In the genomic region with DNA sequence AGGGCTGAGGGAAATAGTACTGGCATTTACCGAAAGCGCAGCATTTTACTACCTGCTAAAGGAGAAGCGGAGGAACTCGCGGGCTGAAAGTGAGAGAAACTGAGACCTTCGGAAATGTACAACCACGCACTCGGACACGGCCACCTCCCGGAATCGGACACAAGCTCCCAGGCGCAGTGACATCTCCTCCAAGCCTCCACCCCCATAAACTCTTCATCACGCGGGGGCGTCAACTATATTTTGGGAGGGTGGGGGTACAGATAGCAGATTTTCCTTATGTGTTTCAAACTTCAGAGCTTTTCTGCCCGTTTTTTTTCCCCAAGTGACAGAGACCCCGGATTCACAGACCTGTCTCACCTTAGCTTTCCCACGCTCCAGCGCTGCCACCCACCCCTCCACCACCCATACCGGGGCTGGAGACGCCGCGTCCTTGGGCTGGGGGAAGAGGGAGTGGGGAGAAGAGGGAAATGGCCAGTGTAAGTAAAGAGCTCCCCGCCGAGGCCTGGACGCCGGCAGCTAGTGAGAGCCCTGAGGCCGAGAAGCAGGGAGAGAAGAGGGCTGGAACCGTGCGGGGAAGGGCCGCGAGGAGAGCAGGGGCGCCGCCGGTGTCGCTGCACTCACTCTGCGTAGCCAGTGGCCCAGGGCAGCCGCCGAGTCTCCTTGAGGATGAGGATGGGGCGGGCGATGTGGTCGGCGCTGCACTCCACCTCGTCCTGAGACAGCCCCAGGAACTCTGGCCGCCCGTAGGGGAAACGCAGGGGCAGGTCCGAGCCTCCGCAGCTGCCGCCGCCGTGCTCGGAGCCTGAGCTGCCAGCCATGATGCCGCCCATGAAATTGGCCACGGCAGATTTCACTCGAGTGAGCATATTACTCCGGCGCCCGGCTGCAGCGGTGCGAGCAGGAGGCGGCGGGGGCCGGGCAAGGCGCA, we compare ENCODE assay signal across 8 cellular contexts. TPM values are rescaled to one million over a fixed set of nuclear protein-coding genes. Genes with fewer than 3 reads are reported as not detected.
DNase-seq lines count a peak whose midpoint lies in the region; ATAC-seq and TF ChIP-seq lines count a peak whose summit lies in the region.

No MANE protein-coding gene starts in this region.

- H3K9me3 ChIP-seq in BE2C (no peaks in the 10 kb centered on the region), iPS-15b (ENCODE audit: control insufficient read depth, insufficient read depth, low read length) (no peaks in the 10 kb centered on the region), gastrocnemius medialis (no peaks in the 10 kb centered on the region)

- no peak for TF ChIP-seq POLR2A in gastrocnemius medialis (IDR thresholded peaks at IDR 0.05)

- ATAC-seq in GM18499 (IDR thresholded peaks at IDR 0.05; ENCODE audit: insufficient read depth, unreplicated experiment): peak; percentile 25
- ATAC-seq in HG02943 (IDR thresholded peaks at IDR 0.05; ENCODE audit: low read depth, unreplicated experiment): peak; percentile 48
- peak; percentile 56 to 62 for ATAC-seq in gastrocnemius medialis

- H3K4me3 ChIP-seq in BE2C (ENCODE audit: low read depth, low read length) (peak overlapping the region; percentile 59), astrocyte of the spinal cord (ENCODE audit: low read depth, low read length) (peak overlapping the region; percentile 59), iPS-15b (ENCODE audit: low read depth, low read length) (peak overlapping the region; percentile 90), gastrocnemius medialis (peak overlapping the region; percentile 64 to 92 (median 72))

- TF ChIP-seq CTCF in BE2C (IDR thresholded peaks at IDR 0.05; ENCODE audit: low read depth, low read length) (no peak), astrocyte of the spinal cord (IDR thresholded peaks at IDR 0.05; ENCODE audit: low read depth, low read length) (no peak), gastrocnemius medialis (IDR thresholded peaks at IDR 0.05 in 4 of 5, conservative IDR thresholded peaks at IDR 0.05 in 1 of 5) (no peak)

- peak overlapping the region; percentile 27 to 87 (median 66) for H3K27ac ChIP-seq in gastrocnemius medialis

- H3K27me3 ChIP-seq in BE2C (peaks cover 38% of the 10 kb centered on the region), iPS-15b (ENCODE audit: control insufficient read depth, insufficient read depth, low read length) (no peaks in the 10 kb centered on the region), gastrocnemius medialis (no peaks in the 10 kb centered on the region)

- H3K4me1 ChIP-seq in BE2C: no peaks in the 10 kb centered on the region
- H3K4me1 ChIP-seq in iPS-15b (ENCODE audit: control insufficient read depth, insufficient read depth, low read length): peaks cover 25% of the 10 kb centered on the region
- H3K4me1 ChIP-seq in gastrocnemius medialis: peaks cover 5 to 13% of the 10 kb centered on the region in 2 donors

- no peaks in the 10 kb centered on the region for H3K36me3 ChIP-seq in BE2C
- H3K36me3 ChIP-seq in iPS-15b (ENCODE audit: control insufficient read depth, insufficient read depth, low read length): no peaks in the 10 kb centered on the region
- H3K36me3 ChIP-seq in gastrocnemius medialis: no peaks in the 10 kb centered on the region

- intact Hi-C loops in gastrocnemius medialis (cut with DNase I; ENCODE audit: low total_unique reads): loop anchor here (10.0 kb wide), 1 partner anchor 119 kb away; no protein-coding TSS in a partner anchor

- peak overlapping the region; percentile 48 for H3K9ac ChIP-seq in iPS-15b (ENCODE audit: low read depth, low read length)

- peak; percentile 30 for DNase-seq in BE2C
- DNase-seq in NCI-H526 treated with DMSO at 0.1 percent for 48 hours (lab: John Stamatoyannopoulos, UW): peak; percentile 69
- DNase-seq in astrocyte of the spinal cord (ENCODE audit: low read depth, low spot score): peak; percentile 25
- peak in 1 of 2 donors; percentile 14 for DNase-seq in gastrocnemius medialis
- DNase-seq in epidermal melanocyte (ENCODE audit: insufficient read length, low spot score): no peak

- in situ Hi-C loops in astrocyte of the spinal cord (cut with HindIII; ENCODE audit: low sequenced_read_pairs) (no loop called here), gastrocnemius medialis (cut with MboI; ENCODE audit: low sequenced_read_pairs in 4 of 4) (loop anchor here in 1 of 4 donors (25.0 kb wide), 1 partner anchor 103 kb away; no protein-coding TSS in a partner anchor)

RNA-seq across cellular contexts. Expression of a gene that starts 0.8 kb away (rescaled TPM):
- 0.34 TPM for polyA plus RNA-seq in BE2C (2012; ENCODE audit: insufficient read depth, insufficient read length, low read depth)
- 1 to 10 TPM in 2 of 4 donors, under 1 TPM in 2; 0.46 to 3.4 (median 1.3) TPM for total RNA-seq in gastrocnemius medialis
